20 cellular contexts compared by ENCODE assay signal in genomic region chrX:17758382-17758781, GRCh38. TPM values are rescaled to one million over a fixed set of nuclear protein-coding genes. Genes with fewer than 3 reads are reported as not detected.
A peak's percentile ranks its signal among the peaks of the same experiment; 100 is the strongest.
DNase-seq lines count a peak whose midpoint lies in the region; ATAC-seq and TF ChIP-seq lines count a peak whose summit lies in the region.
"Had no signal": no experiment of that assay in that cellular context is flagged by ENCODE, and none has a peak within 500 bp of the region (broad histone marks: within the 10 kb centered on the region; RNA-seq: fewer than 3 reads in every experiment).

No MANE protein-coding gene starts in this region.

- ATAC-seq in GM18909 (IDR thresholded peaks at IDR 0.05; ENCODE audit: poor library complexity, unreplicated experiment): peak; percentile 94
- ATAC-seq in GM21528 (IDR thresholded peaks at IDR 0.05; ENCODE audit: low FRiP score, unreplicated experiment): peak; percentile 67
- peak; percentile 96 for ATAC-seq in HG02981 (IDR thresholded peaks at IDR 0.05; ENCODE audit: unreplicated experiment)
- ATAC-seq: natural killer cell treated with Interleukin-12 subunit alpha and Interleukin-12 subunit beta and Interleukin-15 and Interleukin-18, amount 100 ng/mL, for 72 hours; stimulated activated naive CD8-positive, alpha-beta T cell treated with anti-CD3 and anti-CD28 coated beads, Interleukin-15, amount 100 ng/mL, for 72 hours had no signal

- H3K27me3 ChIP-seq in KMS-11 (ENCODE audit: insufficient read depth, low read depth): no peaks in the 10 kb centered on the region

- peak overlapping the region; percentile 37 for H3K4me2 ChIP-seq in KMS-11

- no peak overlapping the region for H3K27ac ChIP-seq in KMS-11
- H3K27ac ChIP-seq: HL-60, prostate gland had no signal

- no peak for TF ChIP-seq CTCF in KMS-11 (conservative IDR thresholded peaks at IDR 0.05; ENCODE audit: low read depth, low read length)
- no peak for TF ChIP-seq CTCF in lower leg skin (IDR thresholded peaks at IDR 0.05)

- 69 to 81% methylated on average over 2 of the region's 2 CpGs for WGBS in lower leg skin, 2 donors

- H4K20me1 ChIP-seq in KMS-11 (ENCODE audit: insufficient read depth): no peaks in the 10 kb centered on the region

- H3K9ac ChIP-seq in KMS-11: no peak overlapping the region

- H3K36me3 ChIP-seq in KMS-11 (ENCODE audit: insufficient read depth): no peaks in the 10 kb centered on the region
- H3K36me3 ChIP-seq: prostate gland had no signal

- no peak for TF ChIP-seq POLR2A in lower leg skin (IDR thresholded peaks at IDR 0.05)

- no peak overlapping the region for H2AFZ ChIP-seq in KMS-11 (ENCODE audit: low read depth)

- DNase-seq in T-helper 2 cell: no peak
- no peak for DNase-seq in NCI-H446 (lab: John Stamatoyannopoulos, UW)
- DNase-seq in lower leg skin (ENCODE audit: low spot score in 2 of 2): no peak
- DNase-seq in stimulated activated CD4-positive, alpha-beta T cell treated with anti-CD3 and anti-CD28 coated beads, Interleukin-12 subunit alpha, Interleukin-12 subunit beta, amount 100 ng/mL, for 4 hours: no peak
- DNase-seq: activated CD4-positive, alpha-beta T cell treated with anti-CD3 and anti-CD28 coated beads, Interleukin-2, amount 10 ng/mL, durations not matched to agents 7 days and 5 days; Calu3; GDM1; immature natural killer cell; Karpas-422; NCI-H1436; SIG-M5; stimulated activated naive CD8-positive, alpha-beta T cell treated with anti-CD3 and anti-CD28 coated beads, Interleukin-15, amount 100 ng/mL, for 72 hours had no signal

- no peak overlapping the region for H3K4me3 ChIP-seq in KMS-11 (IDR thresholded peaks at IDR 0.05; ENCODE audit: insufficient read depth, low read depth, low read length)
- no peak overlapping the region for H3K4me3 ChIP-seq in lower leg skin (ENCODE audit: low read depth, poor library complexity, severe bottlenecking)
- H3K4me3 ChIP-seq: HAP-1, prostate gland had no signal

- intact Hi-C loops in lower leg skin (cut with DNase I; ENCODE audit: low total_unique reads): no loop called here

- no peaks in the 10 kb centered on the region for H3K79me2 ChIP-seq in KMS-11 (ENCODE audit: insufficient read depth, low read depth)

- peaks cover 13% of the 10 kb centered on the region for H3K4me1 ChIP-seq in KMS-11 (ENCODE audit: low read depth, poor library complexity, severe bottlenecking)
- H3K4me1 ChIP-seq: HAP-1, prostate gland had no signal

RNA-seq across cellular contexts. Expression of gene SCML1, which starts 21.1 kb away (rescaled TPM):
- total RNA-seq in lower leg skin: 10 to 100 TPM in 1 of 4 donors, 1 to 10 TPM in 3; 3.2 to 11.6 (median 5.6) TPM
